Comparison of ENCODE assay signal across 10 cellular contexts in genomic region chr1:201576914-201577313, GRCh38. TPM values are rescaled to one million over a fixed set of nuclear protein-coding genes. Genes with fewer than 3 reads are reported as not detected.
"Had no signal": no experiment of that assay in that cellular context is flagged by ENCODE, and none has a peak within 500 bp of the region (broad histone marks: within the 10 kb centered on the region; RNA-seq: fewer than 3 reads in every experiment).

No MANE protein-coding gene starts in this region.

- H3K4me1 ChIP-seq: HAP-1 had no signal

- ATAC-seq: HCT116, HepG2 had no signal

- FAIRE-seq: HepG2 had no signal

- H3K4me3 ChIP-seq: GM23248, HAP-1 had no signal

- H3K9me3 ChIP-seq: HAP-1 had no signal

- DNase-seq: GM23248, GOT3, H7, HFFc6, KBM-7 had no signal

- H3K27ac ChIP-seq: GM23248, HL-60, KMS-11 had no signal

- H3K4me2 ChIP-seq: KMS-11 had no signal

- H2AFZ ChIP-seq: GM23248 had no signal

- H3K36me3 ChIP-seq: HAP-1 had no signal

- H3K9ac ChIP-seq: GM23248, KMS-11 had no signal

RNA-seq across cellular contexts. Expression of gene NAV1, which starts 38.0 kb away (rescaled TPM):
- total RNA-seq: HepG2 had no signal
- polyA plus RNA-seq: HepG2 had no signal
